9 cellular contexts compared by ENCODE assay signal in genomic region chr1:230127105-230128054, GRCh38.
DNase-seq lines count a peak whose midpoint lies in the region; ATAC-seq and TF ChIP-seq lines count a peak whose summit lies in the region.
"Had no signal": no experiment of that assay in that cellular context is flagged by ENCODE, and none has a peak within 500 bp of the region (broad histone marks: within the 10 kb centered on the region; RNA-seq: fewer than 3 reads in every experiment).

No MANE protein-coding gene starts in this region.

- peaks cover 0 to 86% (median 43%) of the 10 kb centered on the region in 6 donors for H3K4me1 ChIP-seq in spleen

- WGBS in spleen, 5 donors: 78 to 81% (median 79%) methylated on average over 25 of the region's 25 CpGs

- no peaks in the 10 kb centered on the region for H3K9me3 Mint-ChIP-seq in activated naive CD4-positive, alpha-beta T cell treated with anti-CD3 and anti-CD28 coated beads, Interleukin-2, amount 50 U/mL, for 72 hours

- H3K27ac ChIP-seq in SK-N-MC (no peak overlapping the region), spleen (peak overlapping the region in 4 of 8 donors; percentile 43 to 75 (median 57))
- H3K27ac ChIP-seq: psoas muscle had no signal

- DNase-seq in ELF-1 (ENCODE audit: low read depth, low spot score) (peak; percentile 43), SK-N-MC (ENCODE audit: low read depth, low spot score) (no peak), spleen (peak; percentile 79), NCI-H510A (lab: John Stamatoyannopoulos, UW) (no peak), COR-L47 (lab: John Stamatoyannopoulos, UW) (no peak)
- peak; percentile 61 to 65 for DNase-seq in activated naive CD4-positive, alpha-beta T cell treated with anti-CD3 and anti-CD28 coated beads, Interleukin-2, amount 50 U/mL, for 72 hours (ENCODE audit: low spot score in 2 of 2)
- DNase-seq: psoas muscle had no signal

- H3K36me3 Mint-ChIP-seq in activated naive CD4-positive, alpha-beta T cell treated with anti-CD3 and anti-CD28 coated beads, Interleukin-2, amount 50 U/mL, for 72 hours: peaks cover 0 to 6% of the 10 kb centered on the region in 2 donors

- H3K27me3 ChIP-seq in spleen (replicated peaks in 1 of 7): no peaks in the 10 kb centered on the region

- no peak for TF ChIP-seq POLR2A in spleen (IDR thresholded peaks at IDR 0.05)

- intact Hi-C loops in spleen (cut with DNase I; ENCODE audit: low total_unique reads): no loop called here

- peak overlapping the region; percentile 57 to 86 for H3K27ac Mint-ChIP-seq in activated naive CD4-positive, alpha-beta T cell treated with anti-CD3 and anti-CD28 coated beads, Interleukin-2, amount 50 U/mL, for 72 hours

- H3K36me3 ChIP-seq in SK-N-MC (ENCODE audit: insufficient read depth, low read length) (no peaks in the 10 kb centered on the region), spleen (no peaks in the 10 kb centered on the region)

- H3K4me3 ChIP-seq in SK-N-MC (peak overlapping the region; percentile 51), spleen (peak overlapping the region in 1 of 8 donors; percentile 20)
- H3K4me3 ChIP-seq: psoas muscle had no signal

- TF ChIP-seq CTCF in spleen (IDR thresholded peaks at IDR 0.05 in 8 of 11, conservative IDR thresholded peaks at IDR 0.05 in 3 of 11): no peak

- H3K9me3 ChIP-seq in SK-N-MC (ENCODE audit: low read depth, low read length) (no peaks in the 10 kb centered on the region), spleen (no peaks in the 10 kb centered on the region)
- H3K9me3 ChIP-seq: psoas muscle had no signal

- peak; percentile 67 to 77 for ATAC-seq in activated naive CD4-positive, alpha-beta T cell treated with anti-CD3 and anti-CD28 coated beads, Interleukin-2, amount 50 U/mL, for 72 hours
- ATAC-seq in GM21515 (IDR thresholded peaks at IDR 0.05; ENCODE audit: unreplicated experiment): no peak
- no peak for ATAC-seq in HG03460 (IDR thresholded peaks at IDR 0.05; ENCODE audit: unreplicated experiment)

- no peak overlapping the region for H3K9ac ChIP-seq in SK-N-MC (ENCODE audit: insufficient read length)

Comparison
In these comparisons a context has a peak if more than half of its experiments do, and no peak if none do; other contexts are left out.
1. DNase-seq: peak in ELF-1 (single experiment), activated naive CD4-positive, alpha-beta T cell treated with anti-CD3 and anti-CD28 coated beads, Interleukin-2, amount 50 U/mL, for 72 hours (2 of 2) and spleen (single experiment); none in SK-N-MC (single experiment), NCI-H510A (single experiment) and COR-L47 (single experiment).
2. ATAC-seq: peak in activated naive CD4-positive, alpha-beta T cell treated with anti-CD3 and anti-CD28 coated beads, Interleukin-2, amount 50 U/mL, for 72 hours (2 of 2); none in GM21515 (single experiment) and HG03460 (single experiment).